8 cellular contexts compared by ENCODE assay signal in genomic region chr4:8117278-8117682, GRCh38. TPM values are rescaled to one million over a fixed set of nuclear protein-coding genes. Genes with fewer than 3 reads are reported as not detected.
DNase-seq lines count a peak whose midpoint lies in the region; FAIRE-seq and TF ChIP-seq lines count a peak whose summit lies in the region.

No MANE protein-coding gene starts in this region.

- TF ChIP-seq POLR2A in endothelial cell of umbilical vein (IDR thresholded peaks at IDR 0.05; ENCODE audit: low read depth, low read length) (no peak), spleen (IDR thresholded peaks at IDR 0.05) (no peak)

- TF ChIP-seq CTCF in endothelial cell of umbilical vein (IDR thresholded peaks at IDR 0.05; ENCODE audit: extremely low read depth in 1 of 2, insufficient read depth in 1 of 2, low read depth in 1 of 2, low read length in 2 of 2) (no peak), spleen (IDR thresholded peaks at IDR 0.05 in 8 of 11, conservative IDR thresholded peaks at IDR 0.05 in 3 of 11) (no peak)

- DNase-seq in CD1c-positive myeloid dendritic cell (ENCODE audit: extremely low spot score) (peak; percentile 42), H7 (peak; percentile 90), SKM-1 (lab: John Stamatoyannopoulos, UW; ENCODE audit: unreplicated experiment) (peak; percentile 51), endothelial cell of umbilical vein (ENCODE audit: low read depth, low spot score) (peak; percentile 45), spleen (no peak), foreskin melanocyte (no peak), GOT3 (lab: John Stamatoyannopoulos, UW) (no peak), C1 segment of cervical spinal cord (lab: John Stamatoyannopoulos, UW) (no peak)

- no peaks in the 10 kb centered on the region for H3K9me1 ChIP-seq in endothelial cell of umbilical vein (replicated peaks; ENCODE audit: control insufficient read depth, extremely low read depth, insufficient read depth, low read length)

- H3K9ac ChIP-seq in endothelial cell of umbilical vein (replicated peaks; ENCODE audit: extremely low read depth, insufficient read depth, low read length): no peak overlapping the region

- WGBS in spleen, 5 donors: 51 to 64% (median 53%) methylated on average over 4 of the region's 4 CpGs

- H3K27me3 ChIP-seq in H7 (ENCODE audit: control insufficient read depth, insufficient read depth, low read length) (no peaks in the 10 kb centered on the region), endothelial cell of umbilical vein (ENCODE audit: control insufficient read depth in 2 of 2, insufficient read depth in 2 of 2, low read length in 2 of 2) (no peaks in the 10 kb centered on the region), spleen (replicated peaks in 1 of 7) (no peaks in the 10 kb centered on the region)

- H3K4me1 ChIP-seq in endothelial cell of umbilical vein (ENCODE audit: control insufficient read depth, extremely low read depth, insufficient read depth, low read length): no peaks in the 10 kb centered on the region
- H3K4me1 ChIP-seq in spleen: peaks cover 21 to 89% (median 62%) of the 10 kb centered on the region in 6 donors

- FAIRE-seq in endothelial cell of umbilical vein (lab: Jason Lieb, UNC): peak; percentile 46

- POLR2A ChIA-PET in endothelial cell of umbilical vein (lab: Charles Lee): no interaction called here

- dilution Hi-C loops in endothelial cell of umbilical vein (cut with MboI; ENCODE audit: extremely low pct_ligation_motif_present, low sequenced_read_pairs): no loop called here

- no peak overlapping the region for H2AFZ ChIP-seq in endothelial cell of umbilical vein (ENCODE audit: low read depth, low read length)

- BruUV-seq in endothelial cell of umbilical vein (replicated peaks; lab: Mats Ljungman, UMichigan): no TSS peak

- no peak overlapping the region for H3K4me2 ChIP-seq in endothelial cell of umbilical vein (ENCODE audit: insufficient read depth, low read length)

- intact Hi-C loops in endothelial cell of umbilical vein (cut with micrococcal nuclease) (no loop called here), spleen (cut with DNase I; ENCODE audit: low total_unique reads) (no loop called here)

- no peaks in the 10 kb centered on the region for H3K79me2 ChIP-seq in endothelial cell of umbilical vein (ENCODE audit: control insufficient read depth, insufficient read depth, low read length)

- H3K27ac ChIP-seq in endothelial cell of umbilical vein (ENCODE audit: insufficient read depth, low read depth, low read length): no peak overlapping the region
- H3K27ac ChIP-seq in spleen: peak overlapping the region in 6 of 8 donors; percentile 30 to 72 (median 61)

- CTCF ChIA-PET in endothelial cell of umbilical vein (lab: Charles Lee): interaction anchor here (0.6 kb wide), 1 partner anchor 60 kb away, joined by 3 read pairs; no protein-coding TSS in a partner anchor

- H3K36me3 ChIP-seq in H7 (replicated peaks; ENCODE audit: control insufficient read depth, insufficient read depth, low read length): no peaks in the 10 kb centered on the region
- no peaks in the 10 kb centered on the region for H3K36me3 ChIP-seq in endothelial cell of umbilical vein (ENCODE audit: control insufficient read depth in 2 of 2, extremely low read depth in 1 of 2, insufficient read depth in 2 of 2, low read length in 2 of 2)
- peaks cover 0 to 5% (median 0%) of the 10 kb centered on the region in 6 donors for H3K36me3 ChIP-seq in spleen

- H3K4me3 ChIP-seq in H7 (ENCODE audit: insufficient read depth, low read depth, low read length) (no peak overlapping the region), endothelial cell of umbilical vein (replicated peaks in 1 of 3; ENCODE audit: insufficient read depth in 1 of 3, low read depth in 1 of 3, low read length in 3 of 3) (no peak overlapping the region), spleen (no peak overlapping the region)

- H4K20me1 ChIP-seq in endothelial cell of umbilical vein (replicated peaks; ENCODE audit: control insufficient read depth, extremely low read depth, insufficient read depth, low read length): no peaks in the 10 kb centered on the region

- no peaks in the 10 kb centered on the region for H3K9me3 ChIP-seq in endothelial cell of umbilical vein (replicated peaks; ENCODE audit: control insufficient read depth, insufficient read depth, low read length)
- H3K9me3 ChIP-seq in spleen: no peaks in the 10 kb centered on the region

TF ChIP-seq in endothelial cell of umbilical vein, 7 proteins besides CTCF, POLR2A, EP300 and RAD21:
- no peak for TF ChIP-seq EZH2 (IDR thresholded peaks at IDR 0.05; ENCODE audit: borderline replicate concordance, low read depth, low read length, severe bottlenecking)
- TF ChIP-seq MAX (IDR thresholded peaks at IDR 0.05; ENCODE audit: insufficient read depth, insufficient read length): no peak
- no peak for TF ChIP-seq GATA2 (IDR thresholded peaks at IDR 0.05; ENCODE audit: insufficient read depth, insufficient read length, low read depth, low read length)
- TF ChIP-seq JUN (IDR thresholded peaks at IDR 0.05; ENCODE audit: borderline replicate concordance, insufficient read depth, insufficient read length, low read depth): no peak
- no peak for TF ChIP-seq POLR2AphosphoS5 (IDR thresholded peaks at IDR 0.05; ENCODE audit: insufficient read depth, low read depth, low read length)
- TF ChIP-seq FOS (IDR thresholded peaks at IDR 0.05; ENCODE audit: borderline replicate concordance, insufficient read depth, low read length): no peak
- no peak for TF ChIP-seq MYC (IDR thresholded peaks at IDR 0.05; ENCODE audit: low read depth, low read length)

RNA-seq across cellular contexts. Expression of gene ABLIM2, which starts 41.3 kb away (rescaled TPM):
- 1.6 and 1.9 TPM in 2 replicates for total RNA-seq in H7 (2014; rRNA removed; shearing (Covaris generic))
- total RNA-seq in endothelial cell of umbilical vein (0.30 and 0.66 TPM in 2 replicates), spleen (100 to 1,000 TPM in 4 of 7 donors, 10 to 100 TPM in 3; 41.8 to 127 (median 100) TPM)
- polyA plus RNA-seq in endothelial cell of umbilical vein (0.18 and 0.28 TPM in 2 replicates), spleen (10 to 100 TPM; 11.8 to 49.8 (median 26.6) TPM)
- polyA plus RNA-seq in endothelial cell of umbilical vein (2011; cell fraction: cytosol; rRNA removed): 0.14 and 0.15 TPM in 2 replicates
- 0.17 and 0.32 TPM in 2 replicates for polyA plus RNA-seq in endothelial cell of umbilical vein (2011; cell fraction: nucleus; rRNA removed)
- 0.07 and 0.10 TPM in 2 replicates for polyA plus RNA-seq in endothelial cell of umbilical vein (2012)
- 0.53 TPM in 1 of 2 replicates, not detected in the other for polyA minus RNA-seq in endothelial cell of umbilical vein
- polyA minus RNA-seq in endothelial cell of umbilical vein (2011; cell fraction: cytosol; rRNA and poly(A)+ RNA removed): 2.8 TPM
- polyA minus RNA-seq in endothelial cell of umbilical vein (2011; cell fraction: nucleus; rRNA and poly(A)+ RNA removed): 0.24 TPM in 1 of 2 replicates, not detected in the other

Comparison
In these comparisons a context has a peak if more than half of its experiments do, and no peak if none do; other contexts are left out.
1. DNase-seq: peak in CD1c-positive myeloid dendritic cell (single experiment), H7 (single experiment), SKM-1 (single experiment) and endothelial cell of umbilical vein (single experiment); none in spleen (single experiment), foreskin melanocyte (single experiment), GOT3 (single experiment) and C1 segment of cervical spinal cord (0 of 14).
2. RNA of gene ABLIM2, which starts 41.3 kb away (total RNA-seq): 41.8 to 127 TPM in spleen; 1.6 to 1.9 TPM in H7 and 0.30 to 0.66 TPM in endothelial cell of umbilical vein; every median in the first group is over 10 times any median in the second.